2 cellular contexts compared by ENCODE assay signal in genomic region chr11:65538915-65539374, GRCh38.
TF ChIP-seq lines count a peak whose summit lies in the region.

No MANE protein-coding gene starts in this region.

TF ChIP-seq in GM23338, 12 proteins besides CTCF, POLR2A, EP300 and RAD21:
- TF ChIP-seq CREB1 (CRISPR knock-in tag; IDR thresholded peaks at IDR 0.05; ENCODE audit: low read depth) (peak; percentile 40; the same call in 1 of the 2 replicates), STAT1 (IDR thresholded peaks at IDR 0.05; ENCODE audit: unreplicated experiment) (no peak)
TF ChIP-seq in GM23338: peak in this region for 1.

TF ChIP-seq in WTC11, 78 proteins besides CTCF, POLR2A, EP300 and RAD21:
- TF ChIP-seq TEAD1 (CRISPR knock-in tag; IDR thresholded peaks at IDR 0.05) (0 out of 2 replicates have a peak, but pooled peaks have one; percentile 12), NFE2L1 (CRISPR knock-in tag; IDR thresholded peaks at IDR 0.05) (peak; percentile 38; the same call in 1 of the 2 replicates), ARID4B (CRISPR knock-in tag; IDR thresholded peaks at IDR 0.05; ENCODE audit: borderline replicate concordance) (no peak), MYBL2 (CRISPR knock-in tag; IDR thresholded peaks at IDR 0.05) (peak; percentile 66; the same call in 1 of the 2 replicates), SP1 (CRISPR knock-in tag; conservative IDR thresholded peaks at IDR 0.05) (peak; percentile 21; the same call in 1 of the 2 replicates), ZBTB21 (CRISPR knock-in tag; IDR thresholded peaks at IDR 0.05; ENCODE audit: borderline replicate concordance) (no peak), ZNF138 (CRISPR knock-in tag; conservative IDR thresholded peaks at IDR 0.05) (0 out of 2 replicates have a peak, but pooled peaks have one; percentile 27), KAT7 (CRISPR knock-in tag; IDR thresholded peaks at IDR 0.05; ENCODE audit: borderline replicate concordance) (no peak; the same call in 1 of the 2 replicates), ZBTB43 (CRISPR knock-in tag; IDR thresholded peaks at IDR 0.05) (0 out of 2 replicates have a peak, but pooled peaks have one; percentile 32)
